19 cellular contexts compared by ENCODE assay signal in genomic region chr6:26275663-26276062, GRCh38.
DNase-seq lines count a peak whose midpoint lies in the region; ATAC-seq and TF ChIP-seq lines count a peak whose summit lies in the region.
"Had no signal": no experiment of that assay in that cellular context is flagged by ENCODE, and none has a peak within 500 bp of the region (broad histone marks: within the 10 kb centered on the region; RNA-seq: fewer than 3 reads in every experiment).

No MANE protein-coding gene starts in this region.

- no peak overlapping the region for H3K4me3 Mint-ChIP-seq in activated naive CD4-positive, alpha-beta T cell treated with anti-CD3 and anti-CD28 coated beads, Interleukin-2, amount 10 ng/mL, durations not matched to agents 7 days and 5 days
- no peak overlapping the region for H3K4me3 Mint-ChIP-seq in activated naive CD4-positive, alpha-beta T cell treated with anti-CD3 and anti-CD28 coated beads for 36 hours
- H3K4me3 Mint-ChIP-seq in progenitor cell of endocrine pancreas (ENCODE audit: low read depth), result no peak overlapping the region
- H3K4me3 Mint-ChIP-seq: activated CD8-positive, alpha-beta memory T cell treated with anti-CD3 and anti-CD28 coated beads, Interleukin-2, amount 10 ng/mL, durations not matched to agents 7 days and 5 days; stimulated activated memory B cell treated with anti-CD40 and anti-IgM and Interleukin-4, amounts not matched to agents 10 μg/mL and 1 μg/mL and 100 μg/mL, for 72 hours had no signal

- CTCF ChIA-PET in activated naive CD4-positive, alpha-beta T cell treated with anti-CD3 and anti-CD28 coated beads, Interleukin-2, amount 10 ng/mL, durations not matched to agents 7 days and 5 days (lab: Charles Lee), result no interaction called here
- CTCF ChIA-PET in activated naive CD4-positive, alpha-beta T cell treated with anti-CD3 and anti-CD28 coated beads for 36 hours (lab: Charles Lee), result interaction anchor here (0.8 kb wide), 1 partner anchor 34 kb away, joined by 4 read pairs; no protein-coding TSS in a partner anchor

- no peaks in the 10 kb centered on the region for H3K27me3 Mint-ChIP-seq in activated naive CD4-positive, alpha-beta T cell treated with anti-CD3 and anti-CD28 coated beads, Interleukin-2, amount 10 ng/mL, durations not matched to agents 7 days and 5 days
- peaks cover 5% of the 10 kb centered on the region for H3K27me3 Mint-ChIP-seq in activated naive CD4-positive, alpha-beta T cell treated with anti-CD3 and anti-CD28 coated beads for 36 hours (ENCODE audit: low read depth)
- H3K27me3 Mint-ChIP-seq in progenitor cell of endocrine pancreas, result no peaks in the 10 kb centered on the region
- H3K27me3 Mint-ChIP-seq: activated CD8-positive, alpha-beta memory T cell treated with anti-CD3 and anti-CD28 coated beads, Interleukin-2, amount 10 ng/mL, durations not matched to agents 7 days and 5 days; stimulated activated memory B cell treated with anti-CD40 and anti-IgM and Interleukin-4, amounts not matched to agents 10 μg/mL and 1 μg/mL and 100 μg/mL, for 72 hours had no signal

- intact Hi-C loops in activated naive CD4-positive, alpha-beta T cell treated with anti-CD3 and anti-CD28 coated beads for 36 hours (cut with micrococcal nuclease), result no loop called here

- TF ChIP-seq CTCF in progenitor cell of endocrine pancreas (IDR thresholded peaks at IDR 0.05; ENCODE audit: unreplicated experiment), result no peak

- ATAC-seq in GM18511 (IDR thresholded peaks at IDR 0.05; ENCODE audit: unreplicated experiment), result no peak
- ATAC-seq: activated CD8-positive, alpha-beta memory T cell treated with anti-CD3 and anti-CD28 coated beads, Interleukin-2, amount 10 ng/mL, durations not matched to agents 7 days and 5 days; body of pancreas; esophagus mucosa; gastroesophageal sphincter; lower lobe of right lung; stimulated activated memory B cell treated with anti-CD40 and anti-IgM and Interleukin-4, amounts not matched to agents 10 μg/mL and 1 μg/mL and 100 μg/mL, for 72 hours had no signal

- no peaks in the 10 kb centered on the region for H3K9me3 Mint-ChIP-seq in activated naive CD4-positive, alpha-beta T cell treated with anti-CD3 and anti-CD28 coated beads, Interleukin-2, amount 10 ng/mL, durations not matched to agents 7 days and 5 days
- H3K9me3 Mint-ChIP-seq in activated naive CD4-positive, alpha-beta T cell treated with anti-CD3 and anti-CD28 coated beads for 36 hours, result no peaks in the 10 kb centered on the region
- H3K9me3 Mint-ChIP-seq in progenitor cell of endocrine pancreas (ENCODE audit: low read depth), result no peaks in the 10 kb centered on the region
- H3K9me3 Mint-ChIP-seq: stimulated activated memory B cell treated with anti-CD40 and anti-IgM and Interleukin-4, amounts not matched to agents 10 μg/mL and 1 μg/mL and 100 μg/mL, for 72 hours had no signal

- H3K36me3 Mint-ChIP-seq in activated naive CD4-positive, alpha-beta T cell treated with anti-CD3 and anti-CD28 coated beads, Interleukin-2, amount 10 ng/mL, durations not matched to agents 7 days and 5 days, result peaks cover 11% of the 10 kb centered on the region
- H3K36me3 Mint-ChIP-seq in activated naive CD4-positive, alpha-beta T cell treated with anti-CD3 and anti-CD28 coated beads for 36 hours (ENCODE audit: low read depth), result peaks cover 3% of the 10 kb centered on the region
- no peaks in the 10 kb centered on the region for H3K36me3 Mint-ChIP-seq in progenitor cell of endocrine pancreas (ENCODE audit: insufficient read depth)

- peak overlapping the region; percentile 67 for H3K27ac Mint-ChIP-seq in activated naive CD4-positive, alpha-beta T cell treated with anti-CD3 and anti-CD28 coated beads, Interleukin-2, amount 10 ng/mL, durations not matched to agents 7 days and 5 days
- H3K27ac Mint-ChIP-seq in activated naive CD4-positive, alpha-beta T cell treated with anti-CD3 and anti-CD28 coated beads for 36 hours, result no peak overlapping the region
- peak overlapping the region; percentile 75 for H3K27ac Mint-ChIP-seq in progenitor cell of endocrine pancreas
- H3K27ac Mint-ChIP-seq: stimulated activated memory B cell treated with anti-CD40 and anti-IgM and Interleukin-4, amounts not matched to agents 10 μg/mL and 1 μg/mL and 100 μg/mL, for 72 hours had no signal

- H3K4me1 Mint-ChIP-seq in activated naive CD4-positive, alpha-beta T cell treated with anti-CD3 and anti-CD28 coated beads, Interleukin-2, amount 10 ng/mL, durations not matched to agents 7 days and 5 days, result peaks cover 29% of the 10 kb centered on the region
- no peaks in the 10 kb centered on the region for H3K4me1 Mint-ChIP-seq in activated naive CD4-positive, alpha-beta T cell treated with anti-CD3 and anti-CD28 coated beads for 36 hours (ENCODE audit: low read depth)
- H3K4me1 Mint-ChIP-seq in progenitor cell of endocrine pancreas (ENCODE audit: low read depth), result peaks cover 17% of the 10 kb centered on the region
- H3K4me1 Mint-ChIP-seq: stimulated activated memory B cell treated with anti-CD40 and anti-IgM and Interleukin-4, amounts not matched to agents 10 μg/mL and 1 μg/mL and 100 μg/mL, for 72 hours had no signal

- DNase-seq in activated naive CD4-positive, alpha-beta T cell treated with anti-CD3 and anti-CD28 coated beads, Interleukin-2, amount 10 ng/mL, durations not matched to agents 7 days and 5 days, result no peak
- no peak for DNase-seq in activated naive CD4-positive, alpha-beta T cell treated with anti-CD3 and anti-CD28 coated beads for 36 hours
- DNase-seq in NCI-H69 (lab: John Stamatoyannopoulos, UW), result peak; percentile 60
- peak; percentile 44 for DNase-seq in dermis blood vessel endothelial cell
- DNase-seq in progenitor cell of endocrine pancreas (ENCODE audit: low spot score, unreplicated experiment), result no peak
- no peak for DNase-seq in OCI-M2 (lab: John Stamatoyannopoulos, UW; ENCODE audit: unreplicated experiment)
- DNase-seq in NCI-H1436 treated with DMSO at 0.1 percent for 48 hours (lab: John Stamatoyannopoulos, UW), result no peak
- DNase-seq: activated CD4-positive, alpha-beta T cell treated with anti-CD3 and anti-CD28 coated beads for 4 hours; activated CD8-positive, alpha-beta memory T cell treated with anti-CD3 and anti-CD28 coated beads, Interleukin-2, amount 10 ng/mL, durations not matched to agents 7 days and 5 days; body of pancreas; effector CD8-positive, alpha-beta T cell; kidney; lower lobe of right lung; NCI-H1694 treated with DMSO at 0.1 percent for 48 hours; stimulated activated CD4-positive, alpha-beta T cell treated with anti-CD3 and anti-CD28 coated beads, Interleukin-2, amount 100 ng/mL, for 24 hours had no signal

Comparison
In these comparisons a context has a peak if more than half of its experiments do, and no peak if none do; other contexts are left out.
1. DNase-seq: peak in NCI-H69 (single experiment) and dermis blood vessel endothelial cell (single experiment); none in activated naive CD4-positive, alpha-beta T cell treated with anti-CD3 and anti-CD28 coated beads, Interleukin-2, amount 10 ng/mL, durations not matched to agents 7 days and 5 days (single experiment), activated naive CD4-positive, alpha-beta T cell treated with anti-CD3 and anti-CD28 coated beads for 36 hours (single experiment), progenitor cell of endocrine pancreas (single experiment), OCI-M2 (single experiment) and NCI-H1436 treated with DMSO at 0.1 percent for 48 hours (single experiment).